In genomic region chr4:158588777-158589176, GRCh38 we compare ENCODE assay signal across 16 cellular contexts.
DNase-seq lines count a peak whose midpoint lies in the region; ATAC-seq and TF ChIP-seq lines count a peak whose summit lies in the region.
"Had no signal": no experiment of that assay in that cellular context is flagged by ENCODE, and none has a peak within 500 bp of the region (broad histone marks: within the 10 kb centered on the region; RNA-seq: fewer than 3 reads in every experiment).

No MANE protein-coding gene starts in this region.

- TF ChIP-seq EP300 in Ishikawa (IDR thresholded peaks at IDR 0.05; ENCODE audit: borderline replicate concordance) = peak; percentile 63

- H3K9ac ChIP-seq in neural progenitor cell = no peak overlapping the region

- no peak for TF ChIP-seq RAD21 in Ishikawa (IDR thresholded peaks at IDR 0.05; ENCODE audit: low read depth)

- H3K4me1 ChIP-seq in neural progenitor cell (no peaks in the 10 kb centered on the region), BE2C (no peaks in the 10 kb centered on the region)

- H3K4me1 Mint-ChIP-seq in neural progenitor cell = no peaks in the 10 kb centered on the region

- no peaks in the 10 kb centered on the region for H3K27me3 Mint-ChIP-seq in neural progenitor cell (ENCODE audit: insufficient read depth, low read depth)

- no peaks in the 10 kb centered on the region for H3K36me3 Mint-ChIP-seq in neural progenitor cell
- H3K36me3 Mint-ChIP-seq: CD14-positive monocyte; CD8-positive, alpha-beta T cell had no signal

- no peaks in the 10 kb centered on the region for H3F3A ChIP-seq in neural progenitor cell (ENCODE audit: low read depth)

- H3K4me3 ChIP-seq in epithelial cell of esophagus (ENCODE audit: low read length) (no peak overlapping the region), neural progenitor cell (no peak overlapping the region), H7 (ENCODE audit: insufficient read depth, low read depth, low read length) (no peak overlapping the region), BE2C (ENCODE audit: low read depth, low read length) (no peak overlapping the region)

- H3K9me3 Mint-ChIP-seq in neural progenitor cell = no peaks in the 10 kb centered on the region
- H3K9me3 Mint-ChIP-seq: CD8-positive, alpha-beta T cell; H9 had no signal

- H3K79me2 ChIP-seq in neural progenitor cell (ENCODE audit: low read depth) = no peaks in the 10 kb centered on the region

- H3K27ac ChIP-seq in neural progenitor cell = no peak overlapping the region

- TF ChIP-seq CTCF in epithelial cell of esophagus (IDR thresholded peaks at IDR 0.05; ENCODE audit: insufficient read depth, low read depth, low read length, missing control alignments) = no peak
- TF ChIP-seq CTCF in neural progenitor cell (IDR thresholded peaks at IDR 0.05) = no peak
- TF ChIP-seq CTCF in BE2C (IDR thresholded peaks at IDR 0.05; ENCODE audit: low read depth, low read length) = no peak

- no peak overlapping the region for H3K4me2 ChIP-seq in neural progenitor cell

- H3K36me3 ChIP-seq in neural progenitor cell = no peaks in the 10 kb centered on the region
- H3K36me3 ChIP-seq in H7 (replicated peaks; ENCODE audit: control insufficient read depth, insufficient read depth, low read length) = no peaks in the 10 kb centered on the region
- no peaks in the 10 kb centered on the region for H3K36me3 ChIP-seq in BE2C

- peak; percentile 53 for DNase-seq in NCI-H345 treated with DMSO at 0.1 percent for 48 hours (lab: John Stamatoyannopoulos, UW; ENCODE audit: unreplicated experiment)
- peak; percentile 16 for DNase-seq in epithelial cell of esophagus (ENCODE audit: low read depth)
- no peak for DNase-seq in neural progenitor cell (ENCODE audit: low spot score)
- DNase-seq in superior temporal gyrus (ENCODE audit: extremely low spot score) = no peak
- DNase-seq in H7 = no peak
- DNase-seq in BE2C = no peak
- DNase-seq: CD8-positive, alpha-beta T cell; COR-L47; DMS153; DMS79 treated with DMSO at 0.1 percent for 48 hours; EL; H9 had no signal

- ATAC-seq in GM21526 (IDR thresholded peaks at IDR 0.05; ENCODE audit: low FRiP score, unreplicated experiment) = no peak
- ATAC-seq: CD8-positive, alpha-beta T cell; HepG2 had no signal

- no peaks in the 10 kb centered on the region for H4K20me1 ChIP-seq in neural progenitor cell (ENCODE audit: low read depth)

- H3K9me3 ChIP-seq in neural progenitor cell (ENCODE audit: low read depth) (no peaks in the 10 kb centered on the region), BE2C (no peaks in the 10 kb centered on the region)

- peak overlapping the region; percentile 3 for H2AFZ ChIP-seq in neural progenitor cell (replicated peaks)

- H3K27me3 ChIP-seq in neural progenitor cell = no peaks in the 10 kb centered on the region
- no peaks in the 10 kb centered on the region for H3K27me3 ChIP-seq in H7 (ENCODE audit: control insufficient read depth, insufficient read depth, low read length)
- no peaks in the 10 kb centered on the region for H3K27me3 ChIP-seq in BE2C

- no peak overlapping the region for H3K4me3 Mint-ChIP-seq in neural progenitor cell
- H3K4me3 Mint-ChIP-seq: CD14-positive monocyte; CD8-positive, alpha-beta T cell; H9 had no signal

- H3K27ac Mint-ChIP-seq in neural progenitor cell = no peak overlapping the region
- H3K27ac Mint-ChIP-seq: CD14-positive monocyte; CD8-positive, alpha-beta T cell; H9 had no signal

TF ChIP-seq in Ishikawa, 13 proteins besides CTCF, POLR2A, EP300 and RAD21:
- TF ChIP-seq CREB1 (IDR thresholded peaks at IDR 0.05; ENCODE audit: low read depth) (no peak), EGR1 (IDR thresholded peaks at IDR 0.05) (no peak), NFIC (IDR thresholded peaks at IDR 0.05) (peak; percentile 66; the same call in 1 of the 2 replicates), TAF1 (IDR thresholded peaks at IDR 0.05; ENCODE audit: low read depth) (no peak), YY1 (IDR thresholded peaks at IDR 0.05; ENCODE audit: low read depth) (peak; percentile 47; the same call in 1 of the 2 replicates), TEAD4 (IDR thresholded peaks at IDR 0.05) (peak; percentile 76), REST (IDR thresholded peaks at IDR 0.05; ENCODE audit: low read depth) (no peak), TCF12 (IDR thresholded peaks at IDR 0.05; ENCODE audit: low read depth) (peak; percentile 78), ZBTB7A (IDR thresholded peaks at IDR 0.05; ENCODE audit: low read depth) (no peak), FOXM1 (IDR thresholded peaks at IDR 0.05; ENCODE audit: borderline replicate concordance, low read depth) (peak; percentile 22; the same call in 1 of the 2 replicates), CEBPB (IDR thresholded peaks at IDR 0.05) (peak; percentile 79)
- TF ChIP-seq, protein P1, sequence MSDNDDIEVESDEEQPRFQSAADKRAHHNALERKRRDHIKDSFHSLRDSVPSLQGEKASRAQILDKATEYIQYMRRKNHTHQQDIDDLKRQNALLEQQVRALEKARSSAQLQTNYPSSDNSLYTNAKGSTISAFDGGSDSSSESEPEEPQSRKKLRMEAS (IDR thresholded peaks at IDR 0.05) = peak; percentile 68
TF ChIP-seq in Ishikawa: peak in this region for 7.

Comparison
In these comparisons a context has a peak if more than half of its experiments do, and no peak if none do; other contexts are left out.
1. DNase-seq: peak in NCI-H345 treated with DMSO at 0.1 percent for 48 hours (single experiment) and epithelial cell of esophagus (single experiment); none in neural progenitor cell (single experiment), superior temporal gyrus (single experiment), H7 (single experiment) and BE2C (single experiment).